19 cellular contexts compared by ENCODE assay signal in genomic region chr10:76296885-76297775, GRCh38.
A peak's percentile ranks its signal among the peaks of the same experiment; 100 is the strongest.
DNase-seq lines count a peak whose midpoint lies in the region; ATAC-seq, FAIRE-seq and TF ChIP-seq lines count a peak whose summit lies in the region.
"Had no signal": no experiment of that assay in that cellular context is flagged by ENCODE, and none has a peak within 500 bp of the region (broad histone marks: within the 10 kb centered on the region; RNA-seq: fewer than 3 reads in every experiment).

No MANE protein-coding gene starts in this region.

- peak overlapping the region; percentile 41 for H2BK12ac ChIP-seq in trophoblast cell (ENCODE audit: low read length)

- H3K36me3 ChIP-seq in cardiac muscle cell (no peaks in the 10 kb centered on the region), kidney (ENCODE audit: control insufficient read depth in 1 of 2, insufficient read depth in 2 of 2, low read length in 2 of 2) (no peaks in the 10 kb centered on the region), trophoblast cell (ENCODE audit: control insufficient read depth in 1 of 2, insufficient read depth in 2 of 2, low read length in 2 of 2) (no peaks in the 10 kb centered on the region)

- WGBS in right cardiac atrium: 77% methylated on average over 7 of the region's 7 CpGs
- no CpG with 5 or more reads among the region's 7 CpGs for WGBS in trophoblast cell (ENCODE audit: extremely low coverage, insufficient coverage, insufficient read length)

- H3K4me1 ChIP-seq in cardiac muscle cell (ENCODE audit: low read depth): peaks cover 31% of the 10 kb centered on the region
- H3K4me1 ChIP-seq in right cardiac atrium (ENCODE audit: control insufficient read depth, insufficient read depth, low read length): no peaks in the 10 kb centered on the region
- H3K4me1 ChIP-seq in kidney (ENCODE audit: control insufficient read depth in 1 of 2, insufficient read depth in 1 of 2, low read depth in 1 of 2, low read length in 2 of 2): peaks cover 36 to 58% of the 10 kb centered on the region in 2 donors
- peaks cover 2 to 18% of the 10 kb centered on the region in 2 experiments for H3K4me1 ChIP-seq in trophoblast cell (ENCODE audit: control insufficient read depth in 1 of 2, insufficient read depth in 2 of 2, low read length in 2 of 2)
- H3K4me1 ChIP-seq: A549 had no signal

- POLR2A ChIA-PET in activated CD8-positive, alpha-beta T cell treated with anti-CD3 and anti-CD28 coated beads, Interleukin-2, amount 10 ng/mL, durations not matched to agents 7 days and 5 days (lab: Charles Lee): no interaction called here

- peak overlapping the region; percentile 5 for H2BK120ac ChIP-seq in trophoblast cell (ENCODE audit: insufficient read depth, low read length, poor library complexity)

- H3K23ac ChIP-seq in trophoblast cell (ENCODE audit: low read length): no peak overlapping the region

- CTCF ChIA-PET in activated CD8-positive, alpha-beta T cell treated with anti-CD3 and anti-CD28 coated beads, Interleukin-2, amount 10 ng/mL, durations not matched to agents 7 days and 5 days (lab: Charles Lee): no interaction called here

- no peak overlapping the region for H3K27ac Mint-ChIP-seq in activated T-helper 2 cell treated with anti-CD3 and anti-CD28 coated beads, Interferon-gamma antibody, Interleukin-2, Interleukin-4, amounts not matched to agents 10 μg/mL and 5 μg/mL and 100 μg/mL, durations not matched to agents 14 hours and 24 hours and 36 hours
- no peak overlapping the region for H3K27ac Mint-ChIP-seq in mesothelial cell of epicardium
- no peak overlapping the region for H3K27ac Mint-ChIP-seq in activated CD8-positive, alpha-beta T cell treated with anti-CD3 and anti-CD28 coated beads, Interleukin-2, amount 10 ng/mL, durations not matched to agents 7 days and 5 days
- H3K27ac Mint-ChIP-seq: CD4-positive, CD25-positive, alpha-beta regulatory T cell had no signal

- H3K4me3 Mint-ChIP-seq in activated T-helper 2 cell treated with anti-CD3 and anti-CD28 coated beads, Interferon-gamma antibody, Interleukin-2, Interleukin-4, amounts not matched to agents 10 μg/mL and 5 μg/mL and 100 μg/mL, durations not matched to agents 14 hours and 24 hours and 36 hours (ENCODE audit: low read depth): no peak overlapping the region
- H3K4me3 Mint-ChIP-seq in mesothelial cell of epicardium: no peak overlapping the region
- no peak overlapping the region for H3K4me3 Mint-ChIP-seq in activated CD8-positive, alpha-beta T cell treated with anti-CD3 and anti-CD28 coated beads, Interleukin-2, amount 10 ng/mL, durations not matched to agents 7 days and 5 days

- DNase-seq in cardiac muscle cell (ENCODE audit: low read depth in 1 of 2, low spot score in 1 of 2): peak in 1 of 2 donors; percentile 49
- DNase-seq in right cardiac atrium: no peak
- DNase-seq in kidney: no peak
- DNase-seq in trophoblast cell: no peak
- DNase-seq in activated T-helper 2 cell treated with anti-CD3 and anti-CD28 coated beads, Interferon-gamma antibody, Interleukin-2, Interleukin-4, amounts not matched to agents 10 μg/mL and 5 μg/mL and 100 μg/mL, durations not matched to agents 14 hours and 24 hours and 36 hours (ENCODE audit: low spot score): no peak
- DNase-seq in mesothelial cell of epicardium (ENCODE audit: low spot score in 2 of 2, unreplicated experiment in 2 of 2): no peak
- no peak for DNase-seq in activated CD8-positive, alpha-beta T cell treated with anti-CD3 and anti-CD28 coated beads, Interleukin-2, amount 10 ng/mL, durations not matched to agents 7 days and 5 days
- DNase-seq: CD4-positive, CD25-positive, alpha-beta regulatory T cell; GF-D8; GM23248; NCI-H1694; NCI-H2171; NCI-H446 treated with DMSO at 0.1 percent for 48 hours had no signal

- intact Hi-C loops in right cardiac atrium (cut with DNase I) (no loop called here), kidney (cut with DNase I) (no loop called here)
- intact Hi-C loops in activated T-helper 2 cell treated with anti-CD3 and anti-CD28 coated beads, Interferon-gamma antibody, Interleukin-2, Interleukin-4, amounts not matched to agents 10 μg/mL and 5 μg/mL and 100 μg/mL, durations not matched to agents 14 hours and 24 hours and 36 hours (cut with micrococcal nuclease): no loop called here

- FAIRE-seq in kidney (lab: Jason Lieb, UNC): no peak
- FAIRE-seq: A549 had no signal

- peak overlapping the region; percentile 59 for H3K27ac ChIP-seq in cardiac muscle cell
- no peak overlapping the region for H3K27ac ChIP-seq in right cardiac atrium (ENCODE audit: low read length)
- peak overlapping the region; percentile 81 to 83 for H3K27ac ChIP-seq in kidney (ENCODE audit: low read depth in 2 of 2, low read length in 2 of 2)
- peak overlapping the region; percentile 16 for H3K27ac ChIP-seq in trophoblast cell (ENCODE audit: low read depth, low read length)
- H3K27ac ChIP-seq: A549, GM23248, KMS-11, SK-N-MC had no signal

- H4K12ac ChIP-seq in trophoblast cell (ENCODE audit: low read depth, low read length): no peak overlapping the region

- no peaks in the 10 kb centered on the region for H3K9me3 Mint-ChIP-seq in activated T-helper 2 cell treated with anti-CD3 and anti-CD28 coated beads, Interferon-gamma antibody, Interleukin-2, Interleukin-4, amounts not matched to agents 10 μg/mL and 5 μg/mL and 100 μg/mL, durations not matched to agents 14 hours and 24 hours and 36 hours
- no peaks in the 10 kb centered on the region for H3K9me3 Mint-ChIP-seq in mesothelial cell of epicardium
- no peaks in the 10 kb centered on the region for H3K9me3 Mint-ChIP-seq in activated CD8-positive, alpha-beta T cell treated with anti-CD3 and anti-CD28 coated beads, Interleukin-2, amount 10 ng/mL, durations not matched to agents 7 days and 5 days (ENCODE audit: insufficient read depth)

- H2BK5ac ChIP-seq in trophoblast cell (ENCODE audit: low read depth, low read length, poor library complexity): no peak overlapping the region

- H3K9ac ChIP-seq in kidney (ENCODE audit: low read length in 2 of 2) (no peak overlapping the region), trophoblast cell (ENCODE audit: low read length) (no peak overlapping the region)
- H3K9ac ChIP-seq: GM23248, KMS-11 had no signal

- no peak overlapping the region for H3K4me2 ChIP-seq in trophoblast cell (ENCODE audit: low read length)
- H3K4me2 ChIP-seq: A549, KMS-11 had no signal

- no peak for TF ChIP-seq CTCF in cardiac muscle cell (IDR thresholded peaks at IDR 0.05; ENCODE audit: low read depth, low read length)
- no peak for TF ChIP-seq CTCF in kidney (IDR thresholded peaks at IDR 0.05; ENCODE audit: borderline replicate concordance, extremely low read depth, insufficient read depth)
- TF ChIP-seq CTCF in mesothelial cell of epicardium (IDR thresholded peaks at IDR 0.05; ENCODE audit: unreplicated experiment): no peak

- H3K9me3 ChIP-seq in cardiac muscle cell (ENCODE audit: low read depth) (no peaks in the 10 kb centered on the region), right cardiac atrium (ENCODE audit: control insufficient read depth, low read length) (no peaks in the 10 kb centered on the region), kidney (ENCODE audit: control insufficient read depth in 1 of 2, low read length in 2 of 2) (no peaks in the 10 kb centered on the region), trophoblast cell (ENCODE audit: insufficient read depth, low read depth, low read length) (no peaks in the 10 kb centered on the region)
- H3K9me3 ChIP-seq: A549 had no signal

- no peaks in the 10 kb centered on the region for H3K4me1 Mint-ChIP-seq in activated T-helper 2 cell treated with anti-CD3 and anti-CD28 coated beads, Interferon-gamma antibody, Interleukin-2, Interleukin-4, amounts not matched to agents 10 μg/mL and 5 μg/mL and 100 μg/mL, durations not matched to agents 14 hours and 24 hours and 36 hours (ENCODE audit: low read depth)
- H3K4me1 Mint-ChIP-seq in mesothelial cell of epicardium: peaks cover 50% of the 10 kb centered on the region
- H3K4me1 Mint-ChIP-seq in activated CD8-positive, alpha-beta T cell treated with anti-CD3 and anti-CD28 coated beads, Interleukin-2, amount 10 ng/mL, durations not matched to agents 7 days and 5 days (ENCODE audit: low read depth): no peaks in the 10 kb centered on the region

- H2AK5ac ChIP-seq in trophoblast cell (ENCODE audit: low read length): no peak overlapping the region

- no peak overlapping the region for H4K8ac ChIP-seq in trophoblast cell (ENCODE audit: low read depth, low read length)

- H3K27me3 ChIP-seq in cardiac muscle cell (no peaks in the 10 kb centered on the region), right cardiac atrium (ENCODE audit: control insufficient read depth, insufficient read depth) (no peaks in the 10 kb centered on the region), trophoblast cell (ENCODE audit: insufficient read depth, low read length) (no peaks in the 10 kb centered on the region)

- no peaks in the 10 kb centered on the region for H3K79me2 ChIP-seq in trophoblast cell (ENCODE audit: control insufficient read depth, insufficient read depth, low read length, poor library complexity)

- H3K36me3 Mint-ChIP-seq in activated T-helper 2 cell treated with anti-CD3 and anti-CD28 coated beads, Interferon-gamma antibody, Interleukin-2, Interleukin-4, amounts not matched to agents 10 μg/mL and 5 μg/mL and 100 μg/mL, durations not matched to agents 14 hours and 24 hours and 36 hours (ENCODE audit: low read depth): no peaks in the 10 kb centered on the region
- H3K36me3 Mint-ChIP-seq in mesothelial cell of epicardium: no peaks in the 10 kb centered on the region
- no peaks in the 10 kb centered on the region for H3K36me3 Mint-ChIP-seq in activated CD8-positive, alpha-beta T cell treated with anti-CD3 and anti-CD28 coated beads, Interleukin-2, amount 10 ng/mL, durations not matched to agents 7 days and 5 days (ENCODE audit: low read depth)
- H3K36me3 Mint-ChIP-seq: CD4-positive, CD25-positive, alpha-beta regulatory T cell had no signal

- H3K4ac ChIP-seq in trophoblast cell (ENCODE audit: low read depth, low read length): no peak overlapping the region

- H3K27me3 Mint-ChIP-seq in activated T-helper 2 cell treated with anti-CD3 and anti-CD28 coated beads, Interferon-gamma antibody, Interleukin-2, Interleukin-4, amounts not matched to agents 10 μg/mL and 5 μg/mL and 100 μg/mL, durations not matched to agents 14 hours and 24 hours and 36 hours (ENCODE audit: low read depth): no peaks in the 10 kb centered on the region
- peaks cover 14% of the 10 kb centered on the region for H3K27me3 Mint-ChIP-seq in mesothelial cell of epicardium (ENCODE audit: low read depth)
- H3K27me3 Mint-ChIP-seq in activated CD8-positive, alpha-beta T cell treated with anti-CD3 and anti-CD28 coated beads, Interleukin-2, amount 10 ng/mL, durations not matched to agents 7 days and 5 days (ENCODE audit: low read depth): no peaks in the 10 kb centered on the region
- H3K27me3 Mint-ChIP-seq: CD4-positive, CD25-positive, alpha-beta regulatory T cell had no signal

- peaks cover 18% of the 10 kb centered on the region for H3K79me1 ChIP-seq in trophoblast cell (ENCODE audit: low read length)

- H3K14ac ChIP-seq in trophoblast cell (ENCODE audit: low read length): peak overlapping the region; percentile 11

- H3K4me3 ChIP-seq in cardiac muscle cell: no peak overlapping the region
- no peak overlapping the region for H3K4me3 ChIP-seq in right cardiac atrium (ENCODE audit: low read length)
- no peak overlapping the region for H3K4me3 ChIP-seq in kidney (ENCODE audit: low read length in 2 of 2)
- no peak overlapping the region for H3K4me3 ChIP-seq in trophoblast cell (ENCODE audit: low read depth, low read length)
- H3K4me3 ChIP-seq: A549, GM23248, SK-N-MC had no signal

- ATAC-seq in right cardiac atrium: no peak
- no peak for ATAC-seq in HG03442 (IDR thresholded peaks at IDR 0.05; ENCODE audit: unreplicated experiment)
- no peak for ATAC-seq in activated CD8-positive, alpha-beta T cell treated with anti-CD3 and anti-CD28 coated beads, Interleukin-2, amount 10 ng/mL, durations not matched to agents 7 days and 5 days
- ATAC-seq: A549, Panc1, Right ventricle myocardium inferior had no signal

- H4K91ac ChIP-seq in trophoblast cell (ENCODE audit: low read depth, low read length): peak overlapping the region; percentile 16

- peak overlapping the region; percentile 2 for H3K18ac ChIP-seq in trophoblast cell (ENCODE audit: low read length)

- H2AFZ ChIP-seq in trophoblast cell (ENCODE audit: insufficient read depth, low read length, poor library complexity): no peak overlapping the region
- H2AFZ ChIP-seq: GM23248 had no signal
